ENCODE assay signal across 8 cellular contexts in the genomic region with DNA sequence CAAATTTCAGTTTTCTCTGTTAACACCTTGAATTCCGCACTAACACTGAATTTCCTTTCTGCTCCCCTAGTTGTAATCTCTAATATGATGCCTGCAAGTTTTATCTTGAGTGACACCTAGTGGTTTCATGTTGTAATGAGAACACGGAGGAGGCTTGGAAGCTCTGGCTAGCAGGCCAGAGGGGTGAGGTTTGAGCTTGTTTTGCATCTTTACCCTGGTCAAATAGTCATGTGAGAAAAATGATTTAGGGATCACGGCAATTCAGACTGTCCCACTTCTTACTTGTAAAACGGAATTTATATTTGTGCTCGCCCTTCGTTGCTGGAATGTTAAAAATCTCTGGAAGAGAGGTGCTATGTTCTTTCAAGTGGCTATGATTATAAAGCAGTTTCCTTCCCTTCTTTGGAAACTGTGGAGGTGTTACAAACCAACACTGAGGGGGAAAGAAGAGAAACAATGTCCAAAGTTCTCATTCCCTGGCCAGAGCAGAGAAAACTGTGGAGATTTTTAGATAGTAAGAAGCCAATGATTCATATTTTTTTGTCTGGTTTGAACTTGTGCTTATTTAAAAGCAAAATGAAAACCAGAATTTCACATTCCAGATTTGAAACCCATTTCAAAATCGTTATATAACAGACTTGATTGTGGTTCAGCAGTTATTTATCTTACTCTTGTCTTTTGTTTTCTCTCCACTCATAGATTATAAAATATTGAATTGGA. TPM values are rescaled to one million over a fixed set of nuclear protein-coding genes. Genes with fewer than 3 reads are reported as not detected.
DNase-seq lines count a peak whose midpoint lies in the region; ATAC-seq, FAIRE-seq and TF ChIP-seq lines count a peak whose summit lies in the region.

No MANE protein-coding gene starts in this region.

- H3K4me1 ChIP-seq in GM12878 (ENCODE audit: control insufficient read depth, insufficient read depth, low read length) (peaks cover 5% of the 10 kb centered on the region; the same call in 1 of the 2 replicates), iPS DF 6.9 (ENCODE audit: control insufficient read depth, insufficient read depth, low read length) (no peaks in the 10 kb centered on the region; the same call in 1 of the 2 replicates), smooth muscle cell (ENCODE audit: low read depth) (peaks cover 3% of the 10 kb centered on the region)

- POLR2A ChIA-PET in GM12878 (lab: Charles Lee) = no interaction called here

- BruUV-seq in GM12878 (replicated peaks; lab: Mats Ljungman, UMichigan) = no TSS peak

- no peaks in the 10 kb centered on the region for H3K79me2 ChIP-seq in GM12878 (ENCODE audit: control insufficient read depth, insufficient read depth, low read length)
- H3K79me2 ChIP-seq in smooth muscle cell (ENCODE audit: low read depth) = no peaks in the 10 kb centered on the region

- no peak overlapping the region for H3K4me2 ChIP-seq in GM12878 (ENCODE audit: control insufficient read depth, insufficient read depth)
- peak overlapping the region; percentile 37 for H3K4me2 ChIP-seq in smooth muscle cell

- TF ChIP-seq POLR2A in GM12878 (IDR thresholded peaks at IDR 0.05; ENCODE audit: low read depth, low read length) = no peak

- no peak overlapping the region for H3K4me3 ChIP-seq in GM12878
- H3K4me3 ChIP-seq in iPS DF 6.9 (ENCODE audit: low read length) = no peak overlapping the region
- no peak overlapping the region for H3K4me3 ChIP-seq in smooth muscle cell

- peak; percentile 94 for FAIRE-seq in GM12878 (lab: Jason Lieb, UNC)

- ATAC-seq in GM19467 (IDR thresholded peaks at IDR 0.05; ENCODE audit: unreplicated experiment) (peak; percentile 94), HG03460 (IDR thresholded peaks at IDR 0.05; ENCODE audit: unreplicated experiment) (peak; percentile 88), GM12878 (peak; percentile 94)

- H3K36me3 ChIP-seq in GM12878 (ENCODE audit: control insufficient read depth in 2 of 2, insufficient read depth in 2 of 2, low read length in 1 of 2) (no peaks in the 10 kb centered on the region), iPS DF 6.9 (ENCODE audit: control insufficient read depth, insufficient read depth, low read length) (no peaks in the 10 kb centered on the region), smooth muscle cell (ENCODE audit: low read depth) (no peaks in the 10 kb centered on the region)

- H3K27me3 ChIP-seq in GM12878 (replicated peaks in 1 of 2; ENCODE audit: control insufficient read depth in 2 of 2, insufficient read depth in 2 of 2, low read length in 1 of 2) (no peaks in the 10 kb centered on the region), iPS DF 6.9 (ENCODE audit: control insufficient read depth, insufficient read depth, low read length) (no peaks in the 10 kb centered on the region), smooth muscle cell (ENCODE audit: low read depth) (no peaks in the 10 kb centered on the region)

- H3K27ac ChIP-seq in GM12878 (ENCODE audit: control insufficient read depth, insufficient read depth) (no peak overlapping the region), iPS DF 6.9 (ENCODE audit: low read length) (no peak overlapping the region), smooth muscle cell (ENCODE audit: low read depth) (no peak overlapping the region)

- in situ Hi-C loops in GM12878 (cut with MboI) = no loop called here

- SMC1A ChIA-PET in GM12878 (lab: Charles Lee; ENCODE audit: uncharacterized antibody, unreplicated experiment) = interaction anchor here (0.7 to 1.9 kb wide), 9 partner anchors 14 to 260 kb away, joined by 3 to 6 read pairs (median 4); no protein-coding TSS in a partner anchor

- TF ChIP-seq CTCF in GM12878 (IDR thresholded peaks at IDR 0.05 in 2 of 3, conservative IDR thresholded peaks at IDR 0.05 in 1 of 3; ENCODE audit: control insufficient read depth in 2 of 3, extremely low read depth in 1 of 3, insufficient read depth in 1 of 3, low read depth in 3 of 3, low read length in 3 of 3) (peak; percentile 68 to 73 (median 68)), smooth muscle cell (IDR thresholded peaks at IDR 0.05; ENCODE audit: borderline replicate concordance, insufficient read depth, poor library complexity, severe bottlenecking) (peak; percentile 60)

- H3K9ac ChIP-seq in GM12878 (ENCODE audit: control insufficient read depth, insufficient read depth, low read length) = no peak overlapping the region
- no peak overlapping the region for H3K9ac ChIP-seq in smooth muscle cell (ENCODE audit: low read depth)

- H2AFZ ChIP-seq in GM12878 (ENCODE audit: control insufficient read depth, low read depth, low read length) (0 out of 2 replicates have a peak overlapping the region, but pooled peaks have one; percentile 1), smooth muscle cell (ENCODE audit: low read depth) (peak overlapping the region; percentile 77)

- CTCF ChIA-PET in GM12878 (lab: Yijun Ruan, JAX) = interaction anchor here (0.6 to 3.6 kb wide), 28 partner anchors 9 to 1128 kb away, joined by 3 to 44 read pairs (median 4); partner anchors contain the start of gene FMO4

- RAD21 ChIA-PET in GM12878 (lab: Charles Lee; ENCODE audit: unreplicated experiment) = interaction anchor here (0.6 to 2.1 kb wide), 12 partner anchors 13 to 1001 kb away, joined by 3 to 6 read pairs (median 3); no protein-coding TSS in a partner anchor

- WGBS in GM12878 (ENCODE audit: insufficient coverage, insufficient replicate concordance, low lambda C conversion rate, missing lambda C conversion rate) = 5% methylated on average over 7 of the region's 7 CpGs
- WGBS in iPS DF 6.9 (ENCODE audit: insufficient coverage, insufficient read length) = no CpG with 5 or more reads among the region's 7 CpGs
- 10% methylated on average over 7 of the region's 7 CpGs for WGBS in smooth muscle cell (ENCODE audit: low lambda C conversion rate)

- DNase-seq in NOMO-1 treated with DMSO at 0.1 percent for 48 hours (lab: John Stamatoyannopoulos, UW; ENCODE audit: unreplicated experiment) (peak; percentile 23), NOMO-1 treated with dmso at 0.1 percent for 144 hours (lab: John Stamatoyannopoulos, UW; ENCODE audit: unreplicated experiment) (no peak), NCI-H510A (lab: John Stamatoyannopoulos, UW) (peak; percentile 8), GM12878 (ENCODE audit: low read depth, low spot score) (peak; percentile 11), iPS DF 6.9 (ENCODE audit: low read depth, low spot score) (peak; percentile 48), smooth muscle cell (lab: John Stamatoyannopoulos, UW; ENCODE audit: unreplicated experiment) (no peak)

- H3K9me3 ChIP-seq in GM12878 (replicated peaks; ENCODE audit: control insufficient read depth, insufficient read depth, low read length) = peaks cover 1% of the 10 kb centered on the region; the same call in 2 of the 3 replicates
- no peaks in the 10 kb centered on the region for H3K9me3 ChIP-seq in iPS DF 6.9 (ENCODE audit: control insufficient read depth, insufficient read depth, low read length)
- H3K9me3 ChIP-seq in smooth muscle cell (replicated peaks; ENCODE audit: low read depth) = no peaks in the 10 kb centered on the region

- peak; percentile 86 for TF ChIP-seq RAD21 in GM12878 (IDR thresholded peaks at IDR 0.05; ENCODE audit: insufficient read depth, low read depth, low read length)

- TF ChIP-seq EP300 in GM12878 (IDR thresholded peaks at IDR 0.05; ENCODE audit: borderline replicate concordance in 1 of 2, control insufficient read depth in 1 of 2, low read depth in 2 of 2, low read length in 2 of 2) = no peak

- intact Hi-C loops in GM12878 (cut with micrococcal nuclease; ENCODE audit: unreplicated experiment) = loop anchor here (5.0 kb wide), 2 partner anchors 163 to 243 kb away; no protein-coding TSS in a partner anchor

- H3F3A ChIP-seq in smooth muscle cell (ENCODE audit: low read depth) = no peaks in the 10 kb centered on the region

- H4K20me1 ChIP-seq in GM12878 (ENCODE audit: control insufficient read depth, insufficient read depth) = no peaks in the 10 kb centered on the region
- no peaks in the 10 kb centered on the region for H4K20me1 ChIP-seq in smooth muscle cell (ENCODE audit: low read depth)

TF ChIP-seq in GM12878, 131 proteins besides CTCF, POLR2A, EP300 and RAD21 (continues in another document):
- no peak for TF ChIP-seq BCL11A (IDR thresholded peaks at IDR 0.05; ENCODE audit: low read depth, low read length)
- TF ChIP-seq, protein P1, sequence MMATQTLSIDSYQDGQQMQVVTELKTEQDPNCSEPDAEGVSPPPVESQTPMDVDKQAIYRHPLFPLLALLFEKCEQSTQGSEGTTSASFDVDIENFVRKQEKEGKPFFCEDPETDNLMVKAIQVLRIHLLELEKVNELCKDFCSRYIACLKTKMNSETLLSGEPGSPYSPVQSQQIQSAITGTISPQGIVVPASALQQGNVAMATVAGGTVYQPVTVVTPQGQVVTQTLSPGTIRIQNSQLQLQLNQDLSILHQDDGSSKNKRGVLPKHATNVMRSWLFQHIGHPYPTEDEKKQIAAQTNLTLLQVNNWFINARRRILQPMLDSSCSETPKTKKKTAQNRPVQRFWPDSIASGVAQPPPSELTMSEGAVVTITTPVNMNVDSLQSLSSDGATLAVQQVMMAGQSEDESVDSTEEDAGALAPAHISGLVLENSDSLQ (IDR thresholded peaks at IDR 0.05) = peak; percentile 81
- no peak for TF ChIP-seq ELK1 (IDR thresholded peaks at IDR 0.05; ENCODE audit: low read depth, low read length)

RNA-seq across cellular contexts. Expression of gene MROH9, which starts 5.3 kb away (rescaled TPM):
- not detected in 2 replicates for total RNA-seq in GM12878 (2013; cell fraction: nucleolus; rRNA removed)
- not detected in 2 replicates for total RNA-seq in GM12878 (2014; rRNA removed)
- total RNA-seq in GM12878 (2014; rRNA removed; fragmentation: Illumina TruSeq; extraction: Trizol) = not detected in 2 replicates
- total RNA-seq in GM12878 (2021) = not detected in 2 replicates
- polyA plus RNA-seq in GM12878 (2011; ENCODE audit: low read depth) = not detected
- polyA plus RNA-seq in GM12878 (2011; rRNA removed) = not detected in 2 replicates
- polyA plus RNA-seq in GM12878 (2011; cell fraction: cytosol; rRNA removed) = not detected in 2 replicates
- not detected in 2 replicates for polyA plus RNA-seq in GM12878 (2011; cell fraction: nucleus; rRNA removed)
- polyA plus RNA-seq in GM12878 (2012) = not detected in 2 replicates
- polyA plus RNA-seq in GM12878 (2014; fragmentation: Illumina TruSeq; extraction: Trizol) = not detected in 2 replicates
- not detected for polyA plus RNA-seq in GM12878 (2014; fragmentation: Nextera tagmentation; extraction: Ambion mirVana)
- polyA plus RNA-seq in GM12878 (2014; rRNA removed) = not detected in 2 replicates
- not detected for polyA plus RNA-seq in GM12878 (2016; fragmentation: Nextera tagmentation; extraction: Ambion mirVana)
- not detected in 2 replicates for polyA minus RNA-seq in GM12878 (2011; rRNA and poly(A)+ RNA removed)
- not detected in 2 replicates for polyA minus RNA-seq in GM12878 (2011; cell fraction: cytosol; rRNA and poly(A)+ RNA removed)
- not detected in 2 replicates for polyA minus RNA-seq in GM12878 (2011; cell fraction: nucleus; rRNA and poly(A)+ RNA removed)
- not detected in 2 replicates for total RNA-seq in smooth muscle cell
- polyA plus RNA-seq in smooth muscle cell = not detected in 2 replicates

Comparison
In these comparisons a context has a peak if more than half of its experiments do, and no peak if none do; other contexts are left out.
1. DNase-seq: peak in NOMO-1 treated with DMSO at 0.1 percent for 48 hours (single experiment), NCI-H510A (single experiment), GM12878 (single experiment) and iPS DF 6.9 (single experiment); none in NOMO-1 treated with dmso at 0.1 percent for 144 hours (single experiment) and smooth muscle cell (single experiment).
2. Peak in every context shown above with its lines, with median percentiles within 50 percentile points of each other: ATAC-seq.